1 cellular context compared by ENCODE assay signal in the genomic region with DNA sequence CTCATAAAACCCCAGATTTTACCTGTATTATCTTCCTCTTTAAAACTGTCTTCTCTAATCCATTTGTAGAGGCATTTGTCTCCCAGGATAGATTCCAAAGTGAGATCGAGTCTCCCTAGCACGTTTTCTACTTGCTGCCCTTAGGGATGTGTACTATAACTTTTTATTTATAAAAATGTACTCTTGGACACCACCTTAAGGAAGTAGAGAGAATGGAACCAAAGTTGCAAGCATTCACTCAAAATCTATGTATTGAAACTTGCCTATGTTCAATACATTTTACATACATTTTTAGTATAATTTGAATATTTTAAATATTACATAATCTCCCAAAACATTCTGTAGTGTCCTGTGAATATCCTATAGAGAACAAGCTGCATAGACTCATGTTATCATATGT.
TF ChIP-seq lines count a peak whose summit lies in the region.

No MANE protein-coding gene starts in this region.

TF ChIP-seq in K562, 482 proteins besides CTCF, POLR2A, EP300 and RAD21:
- no peak for TF ChIP-seq CHD4 (IDR thresholded peaks at IDR 0.05; ENCODE audit: insufficient read depth, insufficient replicate concordance, low read depth, low read length, poor library complexity, severe bottlenecking)
- TF ChIP-seq, protein P1, sequence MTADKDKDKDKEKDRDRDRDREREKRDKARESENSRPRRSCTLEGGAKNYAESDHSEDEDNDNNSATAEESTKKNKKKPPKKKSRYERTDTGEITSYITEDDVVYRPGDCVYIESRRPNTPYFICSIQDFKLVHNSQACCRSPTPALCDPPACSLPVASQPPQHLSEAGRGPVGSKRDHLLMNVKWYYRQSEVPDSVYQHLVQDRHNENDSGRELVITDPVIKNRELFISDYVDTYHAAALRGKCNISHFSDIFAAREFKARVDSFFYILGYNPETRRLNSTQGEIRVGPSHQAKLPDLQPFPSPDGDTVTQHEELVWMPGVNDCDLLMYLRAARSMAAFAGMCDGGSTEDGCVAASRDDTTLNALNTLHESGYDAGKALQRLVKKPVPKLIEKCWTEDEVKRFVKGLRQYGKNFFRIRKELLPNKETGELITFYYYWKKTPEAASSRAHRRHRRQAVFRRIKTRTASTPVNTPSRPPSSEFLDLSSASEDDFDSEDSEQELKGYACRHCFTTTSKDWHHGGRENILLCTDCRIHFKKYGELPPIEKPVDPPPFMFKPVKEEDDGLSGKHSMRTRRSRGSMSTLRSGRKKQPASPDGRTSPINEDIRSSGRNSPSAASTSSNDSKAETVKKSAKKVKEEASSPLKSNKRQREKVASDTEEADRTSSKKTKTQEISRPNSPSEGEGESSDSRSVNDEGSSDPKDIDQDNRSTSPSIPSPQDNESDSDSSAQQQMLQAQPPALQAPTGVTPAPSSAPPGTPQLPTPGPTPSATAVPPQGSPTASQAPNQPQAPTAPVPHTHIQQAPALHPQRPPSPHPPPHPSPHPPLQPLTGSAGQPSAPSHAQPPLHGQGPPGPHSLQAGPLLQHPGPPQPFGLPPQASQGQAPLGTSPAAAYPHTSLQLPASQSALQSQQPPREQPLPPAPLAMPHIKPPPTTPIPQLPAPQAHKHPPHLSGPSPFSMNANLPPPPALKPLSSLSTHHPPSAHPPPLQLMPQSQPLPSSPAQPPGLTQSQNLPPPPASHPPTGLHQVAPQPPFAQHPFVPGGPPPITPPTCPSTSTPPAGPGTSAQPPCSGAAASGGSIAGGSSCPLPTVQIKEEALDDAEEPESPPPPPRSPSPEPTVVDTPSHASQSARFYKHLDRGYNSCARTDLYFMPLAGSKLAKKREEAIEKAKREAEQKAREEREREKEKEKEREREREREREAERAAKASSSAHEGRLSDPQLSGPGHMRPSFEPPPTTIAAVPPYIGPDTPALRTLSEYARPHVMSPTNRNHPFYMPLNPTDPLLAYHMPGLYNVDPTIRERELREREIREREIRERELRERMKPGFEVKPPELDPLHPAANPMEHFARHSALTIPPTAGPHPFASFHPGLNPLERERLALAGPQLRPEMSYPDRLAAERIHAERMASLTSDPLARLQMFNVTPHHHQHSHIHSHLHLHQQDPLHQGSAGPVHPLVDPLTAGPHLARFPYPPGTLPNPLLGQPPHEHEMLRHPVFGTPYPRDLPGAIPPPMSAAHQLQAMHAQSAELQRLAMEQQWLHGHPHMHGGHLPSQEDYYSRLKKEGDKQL (CRISPR knock-in tag; IDR thresholded peaks at IDR 0.05; ENCODE audit: borderline replicate concordance), result no peak
